8 cellular contexts compared by ENCODE assay signal in the genomic region with DNA sequence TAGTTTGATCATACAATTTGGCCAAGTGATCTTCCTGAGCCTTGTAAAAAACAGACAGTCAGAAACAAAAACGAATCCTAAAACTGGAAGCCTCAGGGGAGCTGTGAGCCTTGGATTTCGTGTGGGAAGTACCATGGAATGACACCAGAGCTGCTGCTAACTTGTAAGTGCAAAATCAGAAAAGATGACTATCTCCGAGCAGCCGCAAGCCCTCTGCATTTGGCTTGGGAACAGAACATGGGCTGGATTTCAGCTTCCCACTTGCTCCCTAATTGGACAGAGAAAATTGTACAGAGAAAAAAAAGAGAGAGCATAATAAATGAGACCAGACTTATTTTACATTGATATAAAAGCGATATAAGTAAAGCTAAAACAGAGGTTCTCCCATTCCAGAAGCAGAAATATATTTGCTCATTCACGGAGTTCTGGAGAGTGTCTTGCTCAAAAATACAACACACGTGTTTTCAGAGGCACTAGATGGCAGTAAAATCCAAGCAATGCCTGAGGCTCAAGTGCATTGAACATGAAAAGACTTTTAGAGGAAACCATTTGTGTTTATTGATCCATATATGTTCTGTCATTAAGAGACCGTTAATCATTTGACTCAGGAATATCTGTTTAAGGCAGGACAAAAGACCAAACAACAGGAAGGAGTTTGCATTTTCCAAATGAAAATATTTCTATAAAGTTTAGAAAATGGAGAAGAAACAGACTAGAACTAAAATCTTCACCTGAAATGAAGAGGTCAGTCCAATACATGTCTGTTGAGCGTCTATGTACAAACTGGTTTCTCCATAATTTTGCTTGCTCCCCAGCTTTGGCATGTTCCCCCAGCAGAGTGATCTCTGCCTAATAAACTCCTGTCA.
A peak's percentile ranks its signal among the peaks of the same experiment; 100 is the strongest.
DNase-seq lines count a peak whose midpoint lies in the region; ATAC-seq and TF ChIP-seq lines count a peak whose summit lies in the region.

No MANE protein-coding gene starts in this region.

- no peak overlapping the region for H4K8ac ChIP-seq in H9 (replicated peaks; ENCODE audit: insufficient read length, low read depth, low read length)

- no peak overlapping the region for H3K18ac ChIP-seq in H9 (ENCODE audit: insufficient read length, low read depth, low read length)

- no peak overlapping the region for H3K27ac Mint-ChIP-seq in H9

- H3K9me3 Mint-ChIP-seq in H9: no peaks in the 10 kb centered on the region

- H3K79me2 ChIP-seq in H9 (ENCODE audit: insufficient read depth, low read length): no peaks in the 10 kb centered on the region

- CTCF ChIA-PET in RWPE1 (lab: Yijun Ruan, JAX): interaction anchor here (0.6 to 1.1 kb wide), 5 partner anchors 53 to 1633 kb away, joined by 3 to 4 read pairs (median 3); no protein-coding TSS in a partner anchor

- H3K23ac ChIP-seq in H9 (ENCODE audit: insufficient read length, low read depth, low read length): no peak overlapping the region

- no peak overlapping the region for H2AFZ ChIP-seq in H9 (ENCODE audit: low read length)

- no peak overlapping the region for H4K5ac ChIP-seq in H9 (ENCODE audit: insufficient read length, low read depth, low read length)

- no peak overlapping the region for H3K56ac ChIP-seq in H9 (ENCODE audit: insufficient read length, low read depth, low read length)

- no peak overlapping the region for H2BK5ac ChIP-seq in H9 (ENCODE audit: insufficient read length, low read length)

- H3K27ac ChIP-seq in H9 (ENCODE audit: insufficient read length, low read depth, low read length): no peak overlapping the region
- H3K27ac ChIP-seq in RWPE1: no peak overlapping the region
- H3K27ac ChIP-seq in substantia nigra (ENCODE audit: low read depth, low read length, poor library complexity, severe bottlenecking): peak overlapping the region; percentile 67

- H3K4me2 ChIP-seq in H9 (ENCODE audit: insufficient read depth, insufficient read length, low read length): no peak overlapping the region

- no peaks in the 10 kb centered on the region for H3K23me2 ChIP-seq in H9 (ENCODE audit: insufficient read length, low read depth, low read length, poor library complexity, severe bottlenecking)

- no peak overlapping the region for H3K14ac ChIP-seq in H9 (ENCODE audit: insufficient read depth, low read length)

- no peak overlapping the region for H4K91ac ChIP-seq in H9 (ENCODE audit: insufficient read length, low read depth, low read length)

- no peaks in the 10 kb centered on the region for H3K36me3 Mint-ChIP-seq in H9 (ENCODE audit: insufficient read depth in 1 of 3, low read depth in 3 of 3)

- H3K4me3 Mint-ChIP-seq in H9: no peak overlapping the region

- H2BK20ac ChIP-seq in H9 (ENCODE audit: low read depth, low read length, poor library complexity, severe bottlenecking): no peak overlapping the region

- H2BK15ac ChIP-seq in H9 (ENCODE audit: low read depth, low read length): no peak overlapping the region

- no peaks in the 10 kb centered on the region for H3K4me1 ChIP-seq in H9 (ENCODE audit: insufficient read depth, low read length)

- H3K9ac ChIP-seq in H9 (ENCODE audit: extremely low read depth, insufficient read length, low read length): no peak overlapping the region

- ATAC-seq in GM18858 (IDR thresholded peaks at IDR 0.05; ENCODE audit: unreplicated experiment) (no peak), HG02840 (IDR thresholded peaks at IDR 0.05; ENCODE audit: low FRiP score, unreplicated experiment) (no peak)

- POLR2A ChIA-PET in RWPE1 (lab: Yijun Ruan, JAX; ENCODE audit: low non-redundant PET): no interaction called here

- no peaks in the 10 kb centered on the region for H3K9me3 ChIP-seq in H9 (ENCODE audit: control insufficient read depth, low read depth, low read length)

- H4K20me1 ChIP-seq in H9 (ENCODE audit: control insufficient read depth, insufficient read depth, insufficient read length): no peaks in the 10 kb centered on the region

- no peak overlapping the region for H3T11ph ChIP-seq in H9 (ENCODE audit: low read length)

- TF ChIP-seq CTCF in AG09319 (IDR thresholded peaks at IDR 0.05; ENCODE audit: low read depth, low read length) (peak; percentile 45), H9 (conservative IDR thresholded peaks at IDR 0.05) (peak; percentile 57), RWPE1 (conservative IDR thresholded peaks at IDR 0.05; ENCODE audit: low read depth) (peak; percentile 42)

- peaks cover 5 to 6% of the 10 kb centered on the region in 2 experiments for H3K4me1 Mint-ChIP-seq in H9

- no peak overlapping the region for H2BK12ac ChIP-seq in H9 (ENCODE audit: insufficient read length, low read depth, low read length)

- H2BK120ac ChIP-seq in H9 (ENCODE audit: low read depth, low read length, poor library complexity, severe bottlenecking): no peak overlapping the region

- no peak for DNase-seq in AG09319 (ENCODE audit: extremely low read depth, low read depth)
- DNase-seq in H9: no peak
- DNase-seq in RWPE1 (ENCODE audit: low spot score): peak; percentile 17
- peak; percentile 9 for DNase-seq in glomerular endothelial cell (ENCODE audit: extremely low read depth, low read depth, low spot score)
- DNase-seq in substantia nigra (lab: John Stamatoyannopoulos, UW): peak in 8 of 49 donors; percentile 4 to 49 (median 16)
- DNase-seq in occipital lobe (lab: John Stamatoyannopoulos, UW): no peak

- no peaks in the 10 kb centered on the region for H3K27me3 ChIP-seq in H9 (ENCODE audit: insufficient read depth, low read length)

- WGBS in H9 (ENCODE audit: extremely low coverage, insufficient read length, low lambda C conversion rate): no CpG with 5 or more reads among the region's 9 CpGs

- H2AK5ac ChIP-seq in H9 (ENCODE audit: insufficient read length, low read length): no peak overlapping the region

- no peak overlapping the region for H3K4ac ChIP-seq in H9 (ENCODE audit: low read depth, low read length)

- no peaks in the 10 kb centered on the region for H3K27me3 Mint-ChIP-seq in H9 (ENCODE audit: low read depth)

- no peaks in the 10 kb centered on the region for H3K79me1 ChIP-seq in H9 (ENCODE audit: insufficient read depth, low read depth, low read length, poor library complexity, severe bottlenecking)

Comparison
In these comparisons a context has a peak if more than half of its experiments do, and no peak if none do; other contexts are left out.
1. DNase-seq: peak in RWPE1 (single experiment) and glomerular endothelial cell (single experiment); none in AG09319 (single experiment), H9 (single experiment) and occipital lobe (single experiment).
2. Peak in every context shown above with its lines, with median percentiles within 50 percentile points of each other: CTCF ChIP-seq.